1 cellular context compared by ENCODE assay signal in the genomic region with DNA sequence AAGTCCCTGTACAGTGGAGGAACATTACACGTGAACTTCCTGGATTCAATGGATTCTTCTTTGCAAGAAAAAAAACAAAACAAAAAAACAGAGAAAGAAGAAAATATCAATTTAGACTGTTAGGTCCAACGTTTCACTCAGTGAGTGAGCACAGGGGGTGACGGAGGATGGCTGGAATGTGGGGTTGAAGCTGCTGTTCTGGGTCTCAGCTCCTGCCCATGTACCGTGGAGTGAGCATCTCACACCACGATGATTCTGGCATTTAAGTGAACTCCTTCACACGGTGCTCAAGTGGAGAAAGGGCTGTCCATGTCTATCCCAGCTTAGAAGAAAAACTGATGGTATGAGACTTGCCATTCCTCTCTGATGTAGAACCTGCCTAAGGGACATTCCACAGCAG.
TF ChIP-seq lines count a peak whose summit lies in the region.

No MANE protein-coding gene starts in this region.

TF ChIP-seq in GM23338, 12 proteins besides CTCF, POLR2A, EP300 and RAD21:
- TF ChIP-seq ZNF462 (CRISPR knock-in tag; IDR thresholded peaks at IDR 0.05) (no peak), POLR2AphosphoS5 (IDR thresholded peaks at IDR 0.05; ENCODE audit: low read depth) (peak; percentile 35; the same call in 1 of the 2 replicates)
